ENCODE assay signal across 35 cellular contexts in the genomic region with DNA sequence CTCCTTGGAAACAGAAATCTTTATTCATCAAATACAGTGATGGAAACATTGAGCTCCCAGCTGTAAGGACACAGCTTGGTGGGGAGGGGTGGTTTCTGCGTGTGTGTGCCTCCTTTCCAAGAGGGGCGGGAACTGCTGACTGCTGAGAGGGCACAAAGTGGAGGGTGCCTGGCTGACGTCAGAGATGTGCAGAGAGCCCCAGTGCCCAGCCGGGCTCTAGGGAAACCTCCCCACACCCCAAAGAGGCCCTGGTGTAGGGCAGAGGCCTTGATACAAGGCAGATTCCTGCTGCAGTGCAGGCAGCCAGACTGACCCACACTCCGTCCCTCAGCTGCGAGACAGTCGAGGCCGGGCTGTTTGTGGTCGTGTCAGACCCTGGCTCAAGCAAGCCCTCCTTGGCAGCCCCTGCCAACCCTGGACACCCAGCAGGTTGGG.
DNase-seq lines count a peak whose midpoint lies in the region; ATAC-seq and TF ChIP-seq lines count a peak whose summit lies in the region.
"Had no signal": no experiment of that assay in that cellular context is flagged by ENCODE, and none has a peak within 500 bp of the region (broad histone marks: within the 10 kb centered on the region; RNA-seq: fewer than 3 reads in every experiment).

No MANE protein-coding gene starts in this region.

- POLR2A ChIA-PET in WTC11 (lab: Charles Lee), result interaction anchor here (1.2 kb wide), 1 partner anchor 45 kb away, joined by 4 read pairs; no protein-coding TSS in a partner anchor

- H3K4me3 ChIP-seq in left ventricle myocardium inferior (no peak overlapping the region), neural progenitor cell (no peak overlapping the region)
- H3K4me3 ChIP-seq: ascending aorta; BLaER1 treated with 17β-estradiol and CSF1 and Interleukin-3, amounts not matched to agents 10 nM and 100 nM; esophagus squamous epithelium; PC-9; skin epidermis; tibial nerve had no signal

- H3K4me1 Mint-ChIP-seq in WTC11 (peaks cover 54% of the 10 kb centered on the region), neural progenitor cell (peaks cover 22% of the 10 kb centered on the region)
- no peaks in the 10 kb centered on the region for H3K4me1 Mint-ChIP-seq in activated T-helper 17 cell treated with anti-CD3 and anti-CD28 coated beads, Interleukin-2, amount 50 U/mL, for 72 hours
- H3K4me1 Mint-ChIP-seq: activated naive CD8-positive, alpha-beta T cell treated with anti-CD3 and anti-CD28 coated beads, Interleukin-2, amount 10 ng/mL, durations not matched to agents 7 days and 5 days; immature natural killer cell; naive thymus-derived CD4-positive, alpha-beta T cell had no signal

- H3K36me3 ChIP-seq in left ventricle myocardium inferior (no peaks in the 10 kb centered on the region), neural progenitor cell (no peaks in the 10 kb centered on the region)
- H3K36me3 ChIP-seq: ascending aorta; BLaER1 treated with 17β-estradiol and CSF1 and Interleukin-3, amounts not matched to agents 10 nM and 100 nM; esophagus squamous epithelium; tibial nerve had no signal

- H3F3A ChIP-seq in neural progenitor cell (ENCODE audit: low read depth), result no peaks in the 10 kb centered on the region

- no peaks in the 10 kb centered on the region for H3K9me3 ChIP-seq in left ventricle myocardium inferior (replicated peaks)
- no peaks in the 10 kb centered on the region for H3K9me3 ChIP-seq in neural progenitor cell (ENCODE audit: low read depth)
- H3K9me3 ChIP-seq: ascending aorta; BLaER1 treated with 17β-estradiol and CSF1 and Interleukin-3, amounts not matched to agents 10 nM and 100 nM; esophagus squamous epithelium; tibial nerve had no signal

- no peaks in the 10 kb centered on the region for H3K4me1 ChIP-seq in left ventricle myocardium inferior
- peaks cover 20% of the 10 kb centered on the region for H3K4me1 ChIP-seq in neural progenitor cell
- H3K4me1 ChIP-seq: ascending aorta; BLaER1 treated with 17β-estradiol and CSF1 and Interleukin-3, amounts not matched to agents 10 nM and 100 nM; esophagus squamous epithelium; tibial nerve had no signal

- peak; percentile 10; the same call in 1 of the 2 replicates for ATAC-seq in WTC11
- ATAC-seq in activated T-helper 17 cell treated with anti-CD3 and anti-CD28 coated beads, Interleukin-2, amount 50 U/mL, for 72 hours (replicated peaks), result no peak
- ATAC-seq: activated CD8-positive, alpha-beta T cell treated with anti-CD3 and anti-CD28 coated beads for 36 hours; left ventricle myocardium superior; naive thymus-derived CD4-positive, alpha-beta T cell had no signal

- H3K27ac Mint-ChIP-seq in WTC11, result no peak overlapping the region
- no peak overlapping the region for H3K27ac Mint-ChIP-seq in neural progenitor cell
- H3K27ac Mint-ChIP-seq in activated T-helper 17 cell treated with anti-CD3 and anti-CD28 coated beads, Interleukin-2, amount 50 U/mL, for 72 hours, result no peak overlapping the region
- H3K27ac Mint-ChIP-seq: activated CD8-positive, alpha-beta T cell treated with anti-CD3 and anti-CD28 coated beads for 36 hours; activated naive CD8-positive, alpha-beta T cell treated with anti-CD3 and anti-CD28 coated beads, Interleukin-2, amount 10 ng/mL, durations not matched to agents 7 days and 5 days; immature natural killer cell; naive thymus-derived CD4-positive, alpha-beta T cell had no signal

- DNase-seq in cardiac septum (ENCODE audit: low spot score) (peak; percentile 27), left ventricle myocardium inferior (no peak), WTC11 (ENCODE audit: low spot score) (no peak), neural progenitor cell (ENCODE audit: low spot score) (no peak), OCI-M1 (lab: John Stamatoyannopoulos, UW) (no peak), AG20443 (ENCODE audit: low spot score) (no peak)
- DNase-seq: activated CD8-positive, alpha-beta T cell treated with anti-CD3 and anti-CD28 coated beads for 36 hours; activated gamma-delta T cell; activated naive CD8-positive, alpha-beta T cell treated with anti-CD3 and anti-CD28 coated beads, Interleukin-2, amount 10 ng/mL, durations not matched to agents 7 days and 5 days; activated T-cell treated with anti-CD3 and anti-CD28 coated beads for 4 hours; COR-L47; DMS79; esophagus squamous epithelium; GF-D8; immature natural killer cell; left ventricle myocardium superior; midbrain; MV-4-11; naive thymus-derived CD4-positive, alpha-beta T cell; NCI-H1436 treated with DMSO at 0.1 percent for 48 hours; NCI-H2107; NCI-H446 treated with DMSO at 0.1 percent for 48 hours; NK-92 treated with Interleukin-12 subunit alpha and Interleukin-12 subunit beta, amount 100 ng/mL, for 24 hours; occipital lobe; PC-9; SHP77 treated with DMSO at 0.1 percent for 48 hours; stimulated activated CD4-positive, alpha-beta T cell treated with anti-CD3 and anti-CD28 coated beads, Interleukin-1b, Interleukin-23, amount 100 ng/mL, for 48 hours; stimulated activated CD8-positive, alpha-beta memory T cell treated with anti-CD3 and anti-CD28 coated beads, Interleukin-4, amount 100 ng/mL, for 48 hours; T-helper 1 cell had no signal

- H3K27ac ChIP-seq in left ventricle myocardium inferior (replicated peaks) (no peak overlapping the region), neural progenitor cell (no peak overlapping the region)
- H3K27ac ChIP-seq: ascending aorta; BLaER1 treated with 17β-estradiol and CSF1 and Interleukin-3, amounts not matched to agents 10 nM and 100 nM; esophagus squamous epithelium; HL-60; PC-9; skin epidermis; tibial nerve had no signal

- no peaks in the 10 kb centered on the region for H4K20me1 ChIP-seq in neural progenitor cell (ENCODE audit: low read depth)
- H4K20me1 ChIP-seq: BLaER1 treated with 17β-estradiol and CSF1 and Interleukin-3, amounts not matched to agents 10 nM and 100 nM had no signal

- intact Hi-C loops in cardiac septum (cut with DNase I), result no loop called here
- intact Hi-C loops in left ventricle myocardium inferior (cut with micrococcal nuclease), result no loop called here

- H3K4me2 ChIP-seq in neural progenitor cell, result no peak overlapping the region
- H3K4me2 ChIP-seq: BLaER1 treated with 17β-estradiol and CSF1 and Interleukin-3, amounts not matched to agents 10 nM and 100 nM; PC-9 had no signal

- CTCF ChIA-PET in WTC11 (lab: Charles Lee), result interaction anchor here (1.1 to 1.6 kb wide), 2 partner anchors 33 to 46 kb away, joined by 3 to 7 read pairs; no protein-coding TSS in a partner anchor

- H3K36me3 Mint-ChIP-seq in WTC11 (peaks cover 6% of the 10 kb centered on the region), neural progenitor cell (no peaks in the 10 kb centered on the region)
- H3K36me3 Mint-ChIP-seq in activated T-helper 17 cell treated with anti-CD3 and anti-CD28 coated beads, Interleukin-2, amount 50 U/mL, for 72 hours (ENCODE audit: low read depth), result no peaks in the 10 kb centered on the region
- H3K36me3 Mint-ChIP-seq: activated naive CD8-positive, alpha-beta T cell treated with anti-CD3 and anti-CD28 coated beads, Interleukin-2, amount 10 ng/mL, durations not matched to agents 7 days and 5 days; immature natural killer cell; naive thymus-derived CD4-positive, alpha-beta T cell had no signal

- peaks cover 70% of the 10 kb centered on the region for H3K27me3 ChIP-seq in left ventricle myocardium inferior (ENCODE audit: low read depth)
- no peaks in the 10 kb centered on the region for H3K27me3 ChIP-seq in neural progenitor cell
- H3K27me3 ChIP-seq: ascending aorta; BLaER1 treated with 17β-estradiol and CSF1 and Interleukin-3, amounts not matched to agents 10 nM and 100 nM; tibial nerve had no signal

- H3K27me3 Mint-ChIP-seq in WTC11 (ENCODE audit: low read depth) (no peaks in the 10 kb centered on the region), neural progenitor cell (ENCODE audit: insufficient read depth, low read depth) (peaks cover 4% of the 10 kb centered on the region)
- peaks cover 20% of the 10 kb centered on the region for H3K27me3 Mint-ChIP-seq in activated T-helper 17 cell treated with anti-CD3 and anti-CD28 coated beads, Interleukin-2, amount 50 U/mL, for 72 hours

- H3K9me3 Mint-ChIP-seq in WTC11 (no peaks in the 10 kb centered on the region), neural progenitor cell (no peaks in the 10 kb centered on the region)
- no peaks in the 10 kb centered on the region for H3K9me3 Mint-ChIP-seq in activated T-helper 17 cell treated with anti-CD3 and anti-CD28 coated beads, Interleukin-2, amount 50 U/mL, for 72 hours
- H3K9me3 Mint-ChIP-seq: activated CD8-positive, alpha-beta T cell treated with anti-CD3 and anti-CD28 coated beads for 36 hours; activated naive CD8-positive, alpha-beta T cell treated with anti-CD3 and anti-CD28 coated beads, Interleukin-2, amount 10 ng/mL, durations not matched to agents 7 days and 5 days had no signal

- H3K4me3 Mint-ChIP-seq in WTC11 (no peak overlapping the region), neural progenitor cell (no peak overlapping the region)
- H3K4me3 Mint-ChIP-seq in activated T-helper 17 cell treated with anti-CD3 and anti-CD28 coated beads, Interleukin-2, amount 50 U/mL, for 72 hours, result no peak overlapping the region
- H3K4me3 Mint-ChIP-seq: activated CD8-positive, alpha-beta T cell treated with anti-CD3 and anti-CD28 coated beads for 36 hours; activated naive CD8-positive, alpha-beta T cell treated with anti-CD3 and anti-CD28 coated beads, Interleukin-2, amount 10 ng/mL, durations not matched to agents 7 days and 5 days; immature natural killer cell; naive thymus-derived CD4-positive, alpha-beta T cell had no signal

- no peaks in the 10 kb centered on the region for H3K79me2 ChIP-seq in neural progenitor cell (ENCODE audit: low read depth)

- TF ChIP-seq CTCF in left ventricle myocardium inferior (IDR thresholded peaks at IDR 0.05; ENCODE audit: borderline replicate concordance) (no peak), WTC11 (IDR thresholded peaks at IDR 0.05) (no peak), neural progenitor cell (IDR thresholded peaks at IDR 0.05) (no peak)

- no peak overlapping the region for H3K9ac ChIP-seq in neural progenitor cell
- H3K9ac ChIP-seq: BLaER1 treated with 17β-estradiol and CSF1 and Interleukin-3, amounts not matched to agents 10 nM and 100 nM had no signal

- H2AFZ ChIP-seq in neural progenitor cell (replicated peaks), result peak overlapping the region; percentile 77
- H2AFZ ChIP-seq: PC-9 had no signal

TF ChIP-seq in WTC11, 78 proteins besides CTCF, POLR2A, EP300 and RAD21 (continues in another document):
- TF ChIP-seq FOXP1 (CRISPR knock-in tag; IDR thresholded peaks at IDR 0.05; ENCODE audit: borderline replicate concordance), result peak; percentile 43; the same call in 1 of the 2 replicates
- no peak for TF ChIP-seq CBFB (CRISPR knock-in tag; IDR thresholded peaks at IDR 0.05; ENCODE audit: low read depth)
- no peak for TF ChIP-seq OVOL2 (CRISPR knock-in tag; IDR thresholded peaks at IDR 0.05; ENCODE audit: borderline replicate concordance)
